ENCODE assay signal across 8 cellular contexts in the genomic region with DNA sequence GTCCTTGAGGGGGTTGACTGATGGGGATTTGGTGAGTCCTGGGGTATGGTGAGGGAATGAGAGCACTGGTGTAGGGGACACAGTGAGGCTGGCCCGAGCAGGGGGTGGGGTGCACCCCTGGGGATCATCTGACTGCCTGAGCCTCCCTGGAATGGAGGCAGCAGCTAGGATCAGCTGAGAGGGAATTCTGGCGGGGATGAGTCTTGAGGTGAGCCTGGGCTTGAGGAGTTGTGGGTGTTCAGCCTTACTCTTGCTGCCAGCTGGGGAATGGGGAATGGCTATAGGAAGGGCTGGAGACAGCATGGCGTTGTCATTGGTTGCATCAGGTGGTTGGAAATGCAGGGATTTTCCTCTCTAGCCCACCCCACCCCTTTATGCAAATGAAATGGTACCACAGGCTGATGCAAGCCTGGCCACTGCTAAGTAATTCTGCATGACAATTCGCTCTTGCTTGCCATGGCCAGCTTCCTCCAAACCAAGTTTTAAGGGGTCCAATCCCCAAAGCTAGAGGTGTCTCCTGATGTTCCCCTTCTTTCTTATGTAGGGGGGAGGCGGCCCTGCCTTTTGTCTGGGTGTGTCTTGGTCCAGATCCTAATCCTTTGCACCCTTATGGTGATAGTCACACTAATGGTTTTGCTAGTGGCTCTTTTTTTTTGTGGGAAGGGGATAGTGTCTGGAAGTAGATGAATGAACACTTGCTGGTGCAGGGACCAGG. TPM values are rescaled to one million over a fixed set of nuclear protein-coding genes. Genes with fewer than 3 reads are reported as not detected.
DNase-seq lines count a peak whose midpoint lies in the region; ATAC-seq and TF ChIP-seq lines count a peak whose summit lies in the region.

No MANE protein-coding gene starts in this region.

- no peaks in the 10 kb centered on the region for H3K27me3 Mint-ChIP-seq in activated T-helper 2 cell treated with anti-CD3 and anti-CD28 coated beads, Interferon-gamma antibody, Interleukin-2, Interleukin-4, amounts not matched to agents 10 μg/mL and 5 μg/mL and 100 μg/mL, durations not matched to agents 14 hours and 24 hours and 36 hours (ENCODE audit: low read depth)

- no peaks in the 10 kb centered on the region for H3K27me3 ChIP-seq in uterus

- H3K4me3 Mint-ChIP-seq in activated T-helper 2 cell treated with anti-CD3 and anti-CD28 coated beads, Interferon-gamma antibody, Interleukin-2, Interleukin-4, amounts not matched to agents 10 μg/mL and 5 μg/mL and 100 μg/mL, durations not matched to agents 14 hours and 24 hours and 36 hours (ENCODE audit: low read depth), result peak overlapping the region; percentile 51

- H3K27ac ChIP-seq in uterus, result peak overlapping the region; percentile 64 to 98

- H3K27ac Mint-ChIP-seq in activated T-helper 2 cell treated with anti-CD3 and anti-CD28 coated beads, Interferon-gamma antibody, Interleukin-2, Interleukin-4, amounts not matched to agents 10 μg/mL and 5 μg/mL and 100 μg/mL, durations not matched to agents 14 hours and 24 hours and 36 hours, result peak overlapping the region; percentile 81

- no peaks in the 10 kb centered on the region for H3K9me3 ChIP-seq in uterus

- H3K36me3 ChIP-seq in uterus, result no peaks in the 10 kb centered on the region

- peaks cover 41% of the 10 kb centered on the region for H3K4me1 Mint-ChIP-seq in activated T-helper 2 cell treated with anti-CD3 and anti-CD28 coated beads, Interferon-gamma antibody, Interleukin-2, Interleukin-4, amounts not matched to agents 10 μg/mL and 5 μg/mL and 100 μg/mL, durations not matched to agents 14 hours and 24 hours and 36 hours (ENCODE audit: low read depth)

- intact Hi-C loops in activated T-helper 2 cell treated with anti-CD3 and anti-CD28 coated beads, Interferon-gamma antibody, Interleukin-2, Interleukin-4, amounts not matched to agents 10 μg/mL and 5 μg/mL and 100 μg/mL, durations not matched to agents 14 hours and 24 hours and 36 hours (cut with micrococcal nuclease), result no loop called here
- intact Hi-C loops in uterus (cut with DNase I; ENCODE audit: low total_unique reads), result no loop called here

- TF ChIP-seq CTCF in uterus (IDR thresholded peaks at IDR 0.05), result no peak

- peaks cover 16 to 41% of the 10 kb centered on the region in 2 donors for H3K4me1 ChIP-seq in uterus

- DNase-seq in NCI-H82 (lab: John Stamatoyannopoulos, UW) (peak; percentile 59), NCI-H82 treated with DMSO at 0.1 percent for 48 hours (lab: John Stamatoyannopoulos, UW; ENCODE audit: unreplicated experiment) (no peak), HK-2 (ENCODE audit: unreplicated experiment) (peak; percentile 57), iPS-NIHi11 (ENCODE audit: low spot score) (peak; percentile 75), uterus (no peak), SW 1271 (lab: John Stamatoyannopoulos, UW) (no peak)
- DNase-seq in activated T-helper 2 cell treated with anti-CD3 and anti-CD28 coated beads, Interferon-gamma antibody, Interleukin-2, Interleukin-4, amounts not matched to agents 10 μg/mL and 5 μg/mL and 100 μg/mL, durations not matched to agents 14 hours and 24 hours and 36 hours (ENCODE audit: low spot score), result no peak

- no peak overlapping the region for H3K4me3 ChIP-seq in uterus

- H3K9me3 Mint-ChIP-seq in activated T-helper 2 cell treated with anti-CD3 and anti-CD28 coated beads, Interferon-gamma antibody, Interleukin-2, Interleukin-4, amounts not matched to agents 10 μg/mL and 5 μg/mL and 100 μg/mL, durations not matched to agents 14 hours and 24 hours and 36 hours, result no peaks in the 10 kb centered on the region

- TF ChIP-seq POLR2A in uterus (IDR thresholded peaks at IDR 0.05), result no peak

- ATAC-seq in GM18519 (IDR thresholded peaks at IDR 0.05; ENCODE audit: low FRiP score, unreplicated experiment), result no peak

- H3K36me3 Mint-ChIP-seq in activated T-helper 2 cell treated with anti-CD3 and anti-CD28 coated beads, Interferon-gamma antibody, Interleukin-2, Interleukin-4, amounts not matched to agents 10 μg/mL and 5 μg/mL and 100 μg/mL, durations not matched to agents 14 hours and 24 hours and 36 hours (ENCODE audit: low read depth), result peaks cover 82% of the 10 kb centered on the region

RNA-seq across cellular contexts. Expression of a gene that starts 7.5 kb away (rescaled TPM):
- total RNA-seq in activated T-helper 2 cell treated with anti-CD3 and anti-CD28 coated beads, Interferon-gamma antibody, Interleukin-2, Interleukin-4, amounts not matched to agents 10 μg/mL and 5 μg/mL and 100 μg/mL, durations not matched to agents 14 hours and 24 hours and 36 hours, result 66.2 and 71.3 TPM in 2 replicates
- 100 to 1,000 TPM in 2 of 4 donors, 10 to 100 TPM in 2; 85.6 to 323 (median 176) TPM for total RNA-seq in uterus

RNA-seq across cellular contexts. Expression of a gene that starts 18.1 kb away (rescaled TPM):
- 5.7 and 5.9 TPM in 2 replicates for total RNA-seq in activated T-helper 2 cell treated with anti-CD3 and anti-CD28 coated beads, Interferon-gamma antibody, Interleukin-2, Interleukin-4, amounts not matched to agents 10 μg/mL and 5 μg/mL and 100 μg/mL, durations not matched to agents 14 hours and 24 hours and 36 hours
- total RNA-seq in uterus, result 10 to 100 TPM; 12.9 to 82.7 (median 35.3) TPM

RNA-seq across cellular contexts. Expression of a gene that starts 45.6 kb away (rescaled TPM):
- 64.5 TPM in 2 replicates for total RNA-seq in activated T-helper 2 cell treated with anti-CD3 and anti-CD28 coated beads, Interferon-gamma antibody, Interleukin-2, Interleukin-4, amounts not matched to agents 10 μg/mL and 5 μg/mL and 100 μg/mL, durations not matched to agents 14 hours and 24 hours and 36 hours
- total RNA-seq in uterus, result 100 to 1,000 TPM in 2 of 4 donors, 10 to 100 TPM in 2; 47.1 to 132 (median 81.3) TPM

RNA-seq across cellular contexts. Expression of a gene that starts 51.9 kb away (rescaled TPM):
- total RNA-seq in activated T-helper 2 cell treated with anti-CD3 and anti-CD28 coated beads, Interferon-gamma antibody, Interleukin-2, Interleukin-4, amounts not matched to agents 10 μg/mL and 5 μg/mL and 100 μg/mL, durations not matched to agents 14 hours and 24 hours and 36 hours, result 28.4 and 29.8 TPM in 2 replicates
- total RNA-seq in uterus, result 10 to 100 TPM in 3 of 4 donors, under 1 TPM in 1; 0.77 to 20.6 (median 14.8) TPM

Comparison
In these comparisons a context has a peak if more than half of its experiments do, and no peak if none do; other contexts are left out.
1. DNase-seq: peak in NCI-H82 (single experiment), HK-2 (single experiment) and iPS-NIHi11 (single experiment); none in NCI-H82 treated with DMSO at 0.1 percent for 48 hours (single experiment), activated T-helper 2 cell treated with anti-CD3 and anti-CD28 coated beads, Interferon-gamma antibody, Interleukin-2, Interleukin-4, amounts not matched to agents 10 μg/mL and 5 μg/mL and 100 μg/mL, durations not matched to agents 14 hours and 24 hours and 36 hours (single experiment), uterus (0 of 2) and SW 1271 (0 of 2).